ENCODE assay signal across 12 cellular contexts in the genomic region with DNA sequence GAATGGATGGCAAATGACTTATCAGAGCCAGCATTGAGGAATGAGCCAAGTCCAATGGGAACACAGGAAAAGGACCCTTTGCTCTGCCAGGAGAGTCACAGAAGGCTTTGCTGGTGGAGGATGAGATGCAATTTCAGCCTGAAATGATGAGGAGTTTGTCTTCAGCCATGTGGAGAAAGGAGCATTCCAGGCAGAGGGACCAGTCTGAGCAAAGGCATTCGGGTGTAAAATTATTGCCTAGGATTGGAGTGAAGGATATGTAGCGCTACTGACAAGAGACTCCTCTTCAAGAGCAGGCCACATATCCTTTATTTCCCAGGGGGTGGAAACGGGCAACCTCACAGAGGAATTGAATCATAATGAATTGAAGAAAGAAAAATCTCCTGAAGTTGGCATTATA. TPM values are rescaled to one million over a fixed set of nuclear protein-coding genes. Genes with fewer than 3 reads are reported as not detected.
A peak's percentile ranks its signal among the peaks of the same experiment; 100 is the strongest.
DNase-seq lines count a peak whose midpoint lies in the region; ATAC-seq, FAIRE-seq and TF ChIP-seq lines count a peak whose summit lies in the region.
"Had no signal": no experiment of that assay in that cellular context is flagged by ENCODE, and none has a peak within 500 bp of the region (broad histone marks: within the 10 kb centered on the region; RNA-seq: fewer than 3 reads in every experiment).

No MANE protein-coding gene starts in this region.

- TF ChIP-seq POLR2A in HepG2 (IDR thresholded peaks at IDR 0.05; ENCODE audit: insufficient read depth in 1 of 2, low read depth in 2 of 2, low read length in 2 of 2): no peak
- no peak for TF ChIP-seq POLR2A in right lobe of liver (IDR thresholded peaks at IDR 0.05)
- TF ChIP-seq POLR2A in vagina (IDR thresholded peaks at IDR 0.05): no peak

- H3K27me3 Mint-ChIP-seq in activated T-helper 17 cell treated with anti-CD3 and anti-CD28 coated beads, Interleukin-2, amount 50 U/mL, for 72 hours: no peaks in the 10 kb centered on the region
- H3K27me3 Mint-ChIP-seq in memory B cell: peaks cover 17% of the 10 kb centered on the region

- CTCF ChIA-PET in HepG2 (lab: Yijun Ruan, JAX; ENCODE audit: low intra/inter-chr PET ratio, low total read pairs): no interaction called here
- CTCF ChIA-PET in GM10248 (lab: Yijun Ruan, JAX): no interaction called here

- H4K20me1 ChIP-seq in HepG2 (ENCODE audit: insufficient read depth, low read length): no peaks in the 10 kb centered on the region

- TF ChIP-seq EP300 in HepG2 (IDR thresholded peaks at IDR 0.05; ENCODE audit: low read depth in 2 of 2, low read length in 2 of 2): no peak
- no peak for TF ChIP-seq EP300 in HepG2 (CRISPR knock-in tag; IDR thresholded peaks at IDR 0.05; ENCODE audit: borderline replicate concordance)

- peaks cover 52% of the 10 kb centered on the region for H3K36me3 Mint-ChIP-seq in activated T-helper 17 cell treated with anti-CD3 and anti-CD28 coated beads, Interleukin-2, amount 50 U/mL, for 72 hours (ENCODE audit: low read depth)
- H3K36me3 Mint-ChIP-seq in memory B cell: peaks cover 2% of the 10 kb centered on the region

- H3K9ac ChIP-seq in HepG2 (ENCODE audit: insufficient read depth, low read depth, low read length): no peak overlapping the region

- H3K27me3 ChIP-seq in HepG2 (ENCODE audit: control insufficient read depth in 1 of 2, insufficient read depth in 2 of 2, low read length in 2 of 2): peaks cover 3 to 45% of the 10 kb centered on the region in 2 experiments
- no peaks in the 10 kb centered on the region for H3K27me3 ChIP-seq in right lobe of liver
- no peaks in the 10 kb centered on the region for H3K27me3 ChIP-seq in vagina
- peaks cover 55% of the 10 kb centered on the region for H3K27me3 ChIP-seq in foreskin keratinocyte

- TF ChIP-seq RAD21 in HepG2 (CRISPR knock-in tag; IDR thresholded peaks at IDR 0.05): no peak

- no peak for FAIRE-seq in HepG2 (lab: Jason Lieb, UNC)

- ATAC-seq in HepG2 (no peak), right lobe of liver (no peak), memory B cell (ENCODE audit: low read depth) (no peak), foreskin keratinocyte (no peak)
- no peak for ATAC-seq in activated T-helper 17 cell treated with anti-CD3 and anti-CD28 coated beads, Interleukin-2, amount 50 U/mL, for 72 hours (replicated peaks)

- H3K4me1 Mint-ChIP-seq in activated T-helper 17 cell treated with anti-CD3 and anti-CD28 coated beads, Interleukin-2, amount 50 U/mL, for 72 hours: peaks cover 47% of the 10 kb centered on the region
- H3K4me1 Mint-ChIP-seq in memory B cell: peaks cover 30% of the 10 kb centered on the region

- in situ Hi-C loops in HepG2 (cut with HindIII; ENCODE audit: extremely low pct_ligation_motif_present, low pct_unique_long_range_greater_than_20kb): no loop called here

- peak overlapping the region; percentile 97 for H3K27ac Mint-ChIP-seq in activated T-helper 17 cell treated with anti-CD3 and anti-CD28 coated beads, Interleukin-2, amount 50 U/mL, for 72 hours
- H3K27ac Mint-ChIP-seq in memory B cell: no peak overlapping the region

- H3K36me3 ChIP-seq in HepG2 (replicated peaks in 1 of 2; ENCODE audit: control insufficient read depth in 1 of 2, insufficient read depth in 2 of 2, low read length in 2 of 2) (no peaks in the 10 kb centered on the region), right lobe of liver (no peaks in the 10 kb centered on the region), vagina (no peaks in the 10 kb centered on the region)
- H3K36me3 ChIP-seq: WERI-Rb-1 had no signal

- H2AFZ ChIP-seq in HepG2 (ENCODE audit: low read length): no peak overlapping the region

- BruUV-seq in HepG2 (replicated peaks; lab: Mats Ljungman, UMichigan): no TSS peak

- peak overlapping the region; percentile 88 for H3K4me3 Mint-ChIP-seq in activated T-helper 17 cell treated with anti-CD3 and anti-CD28 coated beads, Interleukin-2, amount 50 U/mL, for 72 hours
- H3K4me3 Mint-ChIP-seq in memory B cell: peak overlapping the region; percentile 93

- no peaks in the 10 kb centered on the region for H3K9me3 Mint-ChIP-seq in activated T-helper 17 cell treated with anti-CD3 and anti-CD28 coated beads, Interleukin-2, amount 50 U/mL, for 72 hours
- no peaks in the 10 kb centered on the region for H3K9me3 Mint-ChIP-seq in memory B cell

- WGBS in HepG2 (ENCODE audit: low lambda C conversion rate): 55% methylated on average over 3 of the region's 3 CpGs
- 75% methylated on average over 3 of the region's 3 CpGs for WGBS in right lobe of liver (ENCODE audit: insufficient coverage, low coverage, low lambda C conversion rate, missing lambda C conversion rate)

- H3K4me1 ChIP-seq in HepG2 (ENCODE audit: insufficient read depth, low read length) (peaks cover 81% of the 10 kb centered on the region), right lobe of liver (peaks cover 0 to 36% (median 12%) of the 10 kb centered on the region in 4 donors), vagina (peaks cover 41% of the 10 kb centered on the region), foreskin keratinocyte (peaks cover 6% of the 10 kb centered on the region)

- H3K4me2 ChIP-seq in HepG2 (ENCODE audit: low read depth, low read length): peak overlapping the region; percentile 99; the same call in 1 of the 2 replicates

- no peak overlapping the region for H3K4me3 ChIP-seq in HepG2 (replicated peaks in 1 of 3; ENCODE audit: insufficient read depth in 1 of 3, low read depth in 2 of 3, low read length in 3 of 3)
- H3K4me3 ChIP-seq in right lobe of liver: no peak overlapping the region
- no peak overlapping the region for H3K4me3 ChIP-seq in vagina

- H3K79me2 ChIP-seq in HepG2 (ENCODE audit: insufficient read depth, low read length): peaks cover 28% of the 10 kb centered on the region

- DNase-seq in HepG2 (ENCODE audit: low spot score) (no peak), right lobe of liver (no peak), memory B cell (ENCODE audit: low spot score in 2 of 2) (no peak), vagina (ENCODE audit: extremely low spot score in 2 of 2) (no peak), foreskin keratinocyte (no peak), NCI-H1417 treated with DMSO at 0.1 percent for 48 hours (lab: John Stamatoyannopoulos, UW) (no peak), GM10248 (ENCODE audit: extremely low spot score) (no peak)
- DNase-seq: COR-L47; effector CD4-positive, alpha-beta T cell; NCI-H446 treated with DMSO at 0.1 percent for 48 hours; WERI-Rb-1 had no signal

- H3K27ac ChIP-seq in HepG2 (ENCODE audit: extremely low read length, insufficient read depth, low read length) (no peak overlapping the region), right lobe of liver (no peak overlapping the region), vagina (peak overlapping the region; percentile 14), foreskin keratinocyte (no peak overlapping the region)
- H3K27ac ChIP-seq: WERI-Rb-1 had no signal

- intact Hi-C loops in HepG2 (cut with micrococcal nuclease; ENCODE audit: unreplicated experiment): no loop called here
- intact Hi-C loops in right lobe of liver (cut with DNase I): no loop called here
- intact Hi-C loops in vagina (cut with DNase I): no loop called here

- POLR2A ChIA-PET in HepG2 (lab: Yijun Ruan, JAX): no interaction called here
- POLR2A ChIA-PET in GM10248 (lab: Yijun Ruan, JAX): interaction anchor here (0.7 kb wide), 1 partner anchor 253 kb away, joined by 3 read pairs; a partner anchor contains a TSS

- TF ChIP-seq CTCF in HepG2 (CRISPR knock-in tag; IDR thresholded peaks at IDR 0.05): no peak
- no peak for TF ChIP-seq CTCF in right lobe of liver (IDR thresholded peaks at IDR 0.05)
- no peak for TF ChIP-seq CTCF in vagina (IDR thresholded peaks at IDR 0.05)
- TF ChIP-seq CTCF in foreskin keratinocyte (conservative IDR thresholded peaks at IDR 0.05): no peak
- TF ChIP-seq CTCF in GM10248 (IDR thresholded peaks at IDR 0.05; ENCODE audit: control extremely low read depth, extremely low read depth, low read depth, missing control alignments): no peak

- H3K9me3 ChIP-seq in HepG2 (ENCODE audit: low read length) (no peaks in the 10 kb centered on the region), right lobe of liver (no peaks in the 10 kb centered on the region), vagina (no peaks in the 10 kb centered on the region)

TF ChIP-seq in HepG2, 621 proteins besides CTCF, POLR2A, EP300 and RAD21 (continues in another document):
- no peak for TF ChIP-seq SP2 (CRISPR knock-in tag; IDR thresholded peaks at IDR 0.05)

RNA-seq across cellular contexts. Expression of a gene that starts 1.1 kb away (rescaled TPM):
- 1.9 and 4.6 TPM in 2 replicates for total RNA-seq in HepG2 (2016; rRNA removed; fragmentation: Illumina TruSeq; extraction: Trizol)
- total RNA-seq in HepG2 (2016; cell fraction: cytosol; rRNA removed; fragmentation: Illumina TruSeq; extraction: Trizol; ENCODE audit: low read depth): 0.71 and 1.2 TPM in 2 replicates
- 1.8 and 4.9 TPM in 2 replicates for total RNA-seq in HepG2 (2016; cell fraction: insoluble cytoplasmic fraction; rRNA removed; fragmentation: Illumina TruSeq; extraction: Trizol)
- total RNA-seq in HepG2 (2016; cell fraction: membrane; rRNA removed; fragmentation: Illumina TruSeq; extraction: Trizol): 1.3 and 2.0 TPM in 2 replicates
- total RNA-seq in HepG2 (2016; cell fraction: nucleus; rRNA removed; fragmentation: Illumina TruSeq; extraction: Trizol): 7.8 and 7.9 TPM in 2 replicates
- 13.3 and 21.0 TPM in 2 replicates for polyA plus RNA-seq in HepG2 (2011; rRNA removed)
- polyA plus RNA-seq in HepG2 (2011; cell fraction: cytosol; rRNA removed): 10.4 and 15.2 TPM in 2 replicates
- polyA plus RNA-seq in HepG2 (2011; cell fraction: nucleus; rRNA removed): 23.0 and 27.9 TPM in 2 replicates
- polyA plus RNA-seq in HepG2 (2012): 5.3 and 17.7 TPM in 2 replicates
- 0.42 and 0.62 TPM in 2 replicates for polyA plus RNA-seq in HepG2 (2016; cell fraction: cytosol; fragmentation: Illumina TruSeq; extraction: Trizol; ENCODE audit: low read depth)
- 1.8 and 2.7 TPM in 2 replicates for polyA plus RNA-seq in HepG2 (2016; cell fraction: insoluble cytoplasmic fraction; fragmentation: Illumina TruSeq; extraction: Trizol; ENCODE audit: low read depth)
- polyA plus RNA-seq in HepG2 (2016; cell fraction: membrane; fragmentation: Illumina TruSeq; extraction: Trizol; ENCODE audit: low read depth): 0.71 and 1.0 TPM in 2 replicates
- polyA plus RNA-seq in HepG2 (2016; cell fraction: nucleus; fragmentation: Illumina TruSeq; extraction: Trizol; ENCODE audit: insufficient read depth, low read depth): 14.8 and 15.3 TPM in 2 replicates
- polyA minus RNA-seq in HepG2 (2011; rRNA and poly(A)+ RNA removed; ENCODE audit: low replicate concordance): 1.1 and 12.0 TPM in 2 replicates
- polyA minus RNA-seq in HepG2 (2011; cell fraction: cytosol; rRNA and poly(A)+ RNA removed): 11.0 and 19.9 TPM in 2 replicates
- polyA minus RNA-seq in HepG2 (2011; cell fraction: nucleus; rRNA and poly(A)+ RNA removed): 7.9 and 15.2 TPM in 2 replicates
- 10 to 100 TPM in 5 of 6 experiments, 1 to 10 TPM in 1; 4.8 to 44.1 (median 22.0) TPM for total RNA-seq in right lobe of liver
- total RNA-seq in activated T-helper 17 cell treated with anti-CD3 and anti-CD28 coated beads, Interleukin-2, amount 50 U/mL, for 72 hours: 10 to 100 TPM; 46.8 to 95.4 TPM
- total RNA-seq in vagina: 159 TPM
- 1.8 and 1.9 TPM in 2 replicates for total RNA-seq in foreskin keratinocyte
- 1.2 TPM in 2 replicates for polyA plus RNA-seq in foreskin keratinocyte
